ENCODE assay signal across 22 cellular contexts in the genomic region with DNA sequence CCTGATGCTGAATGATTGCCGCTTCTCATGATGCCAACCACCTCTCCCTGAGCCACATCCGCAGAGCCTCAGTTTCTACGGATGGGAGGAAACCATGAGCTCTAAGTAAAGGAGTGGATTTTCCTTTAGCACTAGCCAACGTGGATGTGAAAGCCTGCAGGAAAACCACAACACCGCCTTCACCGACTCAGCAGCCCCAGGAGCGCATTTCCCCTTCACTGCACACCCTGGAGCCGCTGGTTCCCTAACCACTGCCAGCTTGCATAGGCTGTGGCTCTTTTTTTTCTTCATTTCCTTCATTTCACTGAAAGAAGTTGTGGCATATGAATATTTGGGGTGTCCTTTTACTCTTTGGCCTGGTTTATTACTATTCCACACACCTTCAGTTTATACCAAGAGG. TPM values are rescaled to one million over a fixed set of nuclear protein-coding genes. Genes with fewer than 3 reads are reported as not detected.
DNase-seq lines count a peak whose midpoint lies in the region; ATAC-seq, FAIRE-seq and TF ChIP-seq lines count a peak whose summit lies in the region.
"Had no signal": no experiment of that assay in that cellular context is flagged by ENCODE, and none has a peak within 500 bp of the region (broad histone marks: within the 10 kb centered on the region; RNA-seq: fewer than 3 reads in every experiment).

No MANE protein-coding gene starts in this region.

- TF ChIP-seq POLR2A in thyroid gland (IDR thresholded peaks at IDR 0.05), result no peak
- TF ChIP-seq POLR2A in H54 (IDR thresholded peaks at IDR 0.05; ENCODE audit: low read depth, low read length), result no peak

- no peaks in the 10 kb centered on the region for H3K36me3 ChIP-seq in right atrium auricular region
- no peaks in the 10 kb centered on the region for H3K36me3 ChIP-seq in thyroid gland
- H3K36me3 ChIP-seq in HAP-1 (replicated peaks), result no peaks in the 10 kb centered on the region
- H3K36me3 ChIP-seq: transverse colon had no signal

- in situ Hi-C loops in HAP-1 (cut with MboI; ENCODE audit: low sequenced_read_pairs), result no loop called here

- H3K4me1 ChIP-seq in right atrium auricular region (peaks cover 0 to 14% of the 10 kb centered on the region in 2 donors), thyroid gland (peaks cover 4 to 16% of the 10 kb centered on the region in 2 donors), HAP-1 (no peaks in the 10 kb centered on the region)
- H3K4me1 ChIP-seq: A549, transverse colon had no signal

- H3K9me3 ChIP-seq in right atrium auricular region (no peaks in the 10 kb centered on the region), thyroid gland (no peaks in the 10 kb centered on the region), HAP-1 (no peaks in the 10 kb centered on the region; the same call in 1 of the 2 replicates)
- H3K9me3 ChIP-seq: mucosa of descending colon, transverse colon had no signal

- 41% methylated on average over 8 of the region's 8 CpGs for WGBS in thyroid gland, 2 donors

- H3K27ac ChIP-seq in right atrium auricular region (no peak overlapping the region), thyroid gland (no peak overlapping the region)
- H3K27ac ChIP-seq: coronary artery, transverse colon had no signal

- no peak for FAIRE-seq in H54 (lab: Jason Lieb, UNC)
- FAIRE-seq: A549 had no signal

- intact Hi-C loops in Right ventricle myocardium superior (cut with DNase I), result no loop called here
- intact Hi-C loops in thyroid gland (cut with DNase I), result no loop called here

- no peak for DNase-seq in Right ventricle myocardium superior
- DNase-seq in right atrium auricular region (ENCODE audit: low spot score), result no peak
- DNase-seq in MV-4-11 (lab: John Stamatoyannopoulos, UW), result peak; percentile 93
- peak; percentile 62 for DNase-seq in glomerular visceral epithelial cell (ENCODE audit: extremely low spot score)
- DNase-seq in thyroid gland, result peak; percentile 7 to 20
- no peak for DNase-seq in HAP-1 (ENCODE audit: low spot score in 2 of 2)
- DNase-seq in H54 (ENCODE audit: insufficient read length, low spot score), result no peak
- DNase-seq: activated CD4-positive, alpha-beta memory T cell treated with anti-CD3 and anti-CD28 coated beads, Interleukin-2, amount 10 ng/mL, durations not matched to agents 7 days and 5 days; activated T-cell treated with anti-CD3 and anti-CD28 coated beads, Interleukin-2, amount 50 U/mL, for 48 hours; CD4-positive, alpha-beta memory T cell; H7; kidney glomerular epithelial cell; NCI-H1436; NCI-H2171 treated with DMSO at 0.1 percent for 48 hours; NCI-H82; stimulated activated naive CD4-positive, alpha-beta T cell treated with Interleukin-2 at 50 U/mL for 16 hours; transverse colon had no signal

- H3K27me3 ChIP-seq in right atrium auricular region, result no peaks in the 10 kb centered on the region
- H3K27me3 ChIP-seq in thyroid gland, result no peaks in the 10 kb centered on the region
- H3K27me3 ChIP-seq in HAP-1 (ENCODE audit: low read depth), result no peaks in the 10 kb centered on the region
- H3K27me3 ChIP-seq: transverse colon had no signal

- no peak for TF ChIP-seq CTCF in right atrium auricular region (IDR thresholded peaks at IDR 0.05)
- no peak for TF ChIP-seq CTCF in thyroid gland (IDR thresholded peaks at IDR 0.05)

- ATAC-seq in Right ventricle myocardium superior (ENCODE audit: poor library complexity), result peak; percentile 18
- no peak for ATAC-seq in HG02623 (IDR thresholded peaks at IDR 0.05; ENCODE audit: unreplicated experiment)
- ATAC-seq: A549; activated naive CD4-positive, alpha-beta T cell treated with anti-CD3 and anti-CD28 coated beads, Interleukin-2, amount 50 U/mL, for 72 hours; mucosa of descending colon had no signal

- H3K4me3 ChIP-seq in right atrium auricular region, result no peak overlapping the region
- H3K4me3 ChIP-seq in thyroid gland (replicated peaks in 1 of 3), result no peak overlapping the region
- no peak overlapping the region for H3K4me3 ChIP-seq in HAP-1
- H3K4me3 ChIP-seq: A549, coronary artery, mucosa of descending colon, transverse colon had no signal

RNA-seq across cellular contexts. Expression of a gene that starts 50.5 kb away (rescaled TPM):
- total RNA-seq in Right ventricle myocardium superior, result not detected
- not detected for total RNA-seq in right atrium auricular region
- total RNA-seq in thyroid gland, result not detected
- total RNA-seq: activated CD4-positive, alpha-beta memory T cell treated with anti-CD3 and anti-CD28 coated beads, Interleukin-2, amount 10 ng/mL, durations not matched to agents 7 days and 5 days; activated naive CD4-positive, alpha-beta T cell treated with anti-CD3 and anti-CD28 coated beads, Interleukin-2, amount 50 U/mL, for 72 hours; CD4-positive, alpha-beta memory T cell; H7; transverse colon had no signal

Comparison
In these comparisons a context has a peak if more than half of its experiments do, and no peak if none do; other contexts are left out.
1. DNase-seq: peak in MV-4-11 (single experiment), glomerular visceral epithelial cell (single experiment) and thyroid gland (2 of 2); none in Right ventricle myocardium superior (single experiment), right atrium auricular region (single experiment), HAP-1 (0 of 2) and H54 (single experiment).